ENCODE assay signal across 28 cellular contexts in genomic region chr10:78071857-78072179, GRCh38.
"Had no signal": no experiment of that assay in that cellular context is flagged by ENCODE, and none has a peak within 500 bp of the region (broad histone marks: within the 10 kb centered on the region; RNA-seq: fewer than 3 reads in every experiment).

No MANE protein-coding gene starts in this region.

- H3K27me3 ChIP-seq: heart left ventricle, neutrophil, sigmoid colon, spleen, stomach, testis, thyroid gland, transverse colon, upper lobe of left lung, vagina had no signal

- H3K9ac ChIP-seq: parathyroid adenoma had no signal

- H3K4me1 ChIP-seq: lower lobe of right lung, parathyroid adenoma, sigmoid colon, stomach, testis, thyroid gland, transverse colon, upper lobe of left lung, vagina had no signal

- H3K9me3 ChIP-seq: lower lobe of right lung, neutrophil, sigmoid colon, testis, thyroid gland, transverse colon, upper lobe of left lung, vagina had no signal

- FAIRE-seq: islet of Langerhans, kidney, small intestine had no signal

- DNase-seq: heart left ventricle; immature natural killer cell; left ventricle myocardium inferior; lower lobe of right lung; mammary epithelial cell; mesenchymal stem cell; naive thymus-derived CD8-positive, alpha-beta T cell; occipital lobe; right cardiac atrium; sigmoid colon; small intestine; spleen; stimulated activated CD4-positive, alpha-beta T cell treated with anti-CD3 and anti-CD28 coated beads, Interleukin-4, amount 100 ng/mL, for 24 hours; stimulated activated naive CD8-positive, alpha-beta T cell treated with anti-CD3 and anti-CD28 coated beads, Interleukin-15, Interleukin-2, amounts not matched to agents 100 U/mL and 50 U/mL, for 24 hours; stomach; testis; thyroid gland; transverse colon; upper lobe of left lung had no signal

- H3K4me3 Mint-ChIP-seq: immature natural killer cell; naive thymus-derived CD8-positive, alpha-beta T cell; nephron; neural crest cell; stimulated activated memory B cell treated with anti-CD40 and anti-IgM and Interleukin-4, amounts not matched to agents 10 μg/mL and 1 μg/mL and 100 μg/mL, for 72 hours had no signal

- H3K27ac Mint-ChIP-seq: naive thymus-derived CD8-positive, alpha-beta T cell; nephron; progenitor cell of endocrine pancreas; stimulated activated memory B cell treated with anti-CD40 and anti-IgM and Interleukin-4, amounts not matched to agents 10 μg/mL and 1 μg/mL and 100 μg/mL, for 72 hours had no signal

- H3K27ac ChIP-seq: left ventricle myocardium inferior, lower lobe of right lung, neutrophil, parathyroid adenoma, sigmoid colon, stomach, testis, thyroid gland, transverse colon, upper lobe of left lung, vagina had no signal

- H3K4me1 Mint-ChIP-seq: stimulated activated memory B cell treated with anti-CD40 and anti-IgM and Interleukin-4, amounts not matched to agents 10 μg/mL and 1 μg/mL and 100 μg/mL, for 72 hours had no signal

- H3K79me2 ChIP-seq: parathyroid adenoma had no signal

- H3K9me3 Mint-ChIP-seq: immature natural killer cell had no signal

- ATAC-seq: lower lobe of right lung; naive thymus-derived CD8-positive, alpha-beta T cell; stimulated activated memory B cell treated with anti-CD40 and anti-IgM and Interleukin-4, amounts not matched to agents 10 μg/mL and 1 μg/mL and 100 μg/mL, for 72 hours; stimulated activated naive CD8-positive, alpha-beta T cell treated with anti-CD3 and anti-CD28 coated beads, Interleukin-15, Interleukin-2, amounts not matched to agents 100 U/mL and 50 U/mL, for 24 hours had no signal

- H2AFZ ChIP-seq: parathyroid adenoma had no signal

- H3K36me3 ChIP-seq: heart left ventricle, left ventricle myocardium inferior, lower lobe of right lung, neutrophil, sigmoid colon, spleen, stomach, thyroid gland, transverse colon, upper lobe of left lung, vagina had no signal

- H3K4me3 ChIP-seq: heart left ventricle, left ventricle myocardium inferior, lower lobe of right lung, sigmoid colon, spleen, stomach, testis, thyroid gland, transverse colon, upper lobe of left lung, vagina had no signal

- H3K27me3 Mint-ChIP-seq: progenitor cell of endocrine pancreas had no signal
